Comparison of ENCODE assay signal across 29 cellular contexts in the genomic region with DNA sequence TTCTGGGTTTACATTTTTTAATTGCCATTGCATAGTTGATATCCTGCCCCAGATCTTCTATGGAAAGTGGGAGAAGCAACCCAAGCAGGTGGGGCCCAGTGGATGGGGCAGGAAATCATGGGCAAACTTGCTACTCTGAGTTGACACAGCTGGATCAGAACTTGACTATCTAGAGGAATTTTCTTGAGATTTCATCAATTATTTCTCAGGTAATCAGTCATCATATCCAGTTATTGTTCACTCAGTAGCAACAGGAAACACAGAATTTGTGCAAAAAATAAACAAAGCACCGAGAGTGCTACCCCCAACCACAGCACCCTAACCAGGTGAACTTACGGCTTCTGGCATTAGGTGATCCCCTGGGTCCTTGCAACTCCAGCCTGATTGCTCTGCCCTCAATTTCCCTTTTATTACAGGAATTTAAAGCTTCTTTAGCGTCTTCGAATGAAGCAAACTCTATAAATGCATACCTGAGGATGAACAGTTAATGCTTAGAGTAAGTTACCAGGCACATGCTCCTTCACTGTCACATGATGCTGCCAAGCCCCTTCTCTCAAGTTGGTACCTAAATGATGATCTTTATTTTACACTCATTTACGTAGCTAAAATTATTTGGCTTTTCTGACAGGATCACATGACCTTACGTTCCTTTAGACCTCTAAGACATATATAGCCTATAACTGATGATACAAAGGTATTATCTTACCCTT. TPM values are rescaled to one million over a fixed set of nuclear protein-coding genes. Genes with fewer than 3 reads are reported as not detected.
A peak's percentile ranks its signal among the peaks of the same experiment; 100 is the strongest.
DNase-seq lines count a peak whose midpoint lies in the region; ATAC-seq, FAIRE-seq and TF ChIP-seq lines count a peak whose summit lies in the region.
"Had no signal": no experiment of that assay in that cellular context is flagged by ENCODE, and none has a peak within 500 bp of the region (broad histone marks: within the 10 kb centered on the region; RNA-seq: fewer than 3 reads in every experiment).

No MANE protein-coding gene starts in this region.

- H3K9ac ChIP-seq in H1 (replicated peaks in 1 of 4; ENCODE audit: extremely low read depth in 1 of 4, low read depth in 3 of 4, low read length in 3 of 4), result no peak overlapping the region

- H3K4me3 ChIP-seq in A549, result no peak overlapping the region
- H3K4me3 ChIP-seq in H1 (ENCODE audit: extremely low read depth in 1 of 4, insufficient read depth in 2 of 4, low read depth in 3 of 4, low read length in 4 of 4), result no peak overlapping the region
- H3K4me3 ChIP-seq: HAP-1, stomach, thyroid gland, vagina had no signal

- no peaks in the 10 kb centered on the region for H3K9me3 Mint-ChIP-seq in activated CD4-positive, alpha-beta T cell treated with anti-CD3 and anti-CD28 coated beads for 36 hours (ENCODE audit: low read depth)
- H3K9me3 Mint-ChIP-seq: brain; CD4-positive, CD25-positive, alpha-beta regulatory T cell; mesothelial cell of epicardium; naive B cell had no signal

- H2BK15ac ChIP-seq in H1 (ENCODE audit: low read length), result no peak overlapping the region

- TF ChIP-seq RAD21 in A549 (conservative IDR thresholded peaks at IDR 0.05 in 1 of 2, IDR thresholded peaks at IDR 0.05 in 1 of 2), result no peak
- TF ChIP-seq RAD21 in H1 (IDR thresholded peaks at IDR 0.05 in 1 of 2, conservative IDR thresholded peaks at IDR 0.05 in 1 of 2; ENCODE audit: low read depth in 2 of 2, low read length in 2 of 2), result no peak

- peaks cover 1 to 20% of the 10 kb centered on the region in 2 experiments; a peak in 2 of 4 replicates for H3K79me2 ChIP-seq in H1 (ENCODE audit: control insufficient read depth in 1 of 2, insufficient read depth in 2 of 2, low read length in 2 of 2)

- H3K18ac ChIP-seq in H1 (ENCODE audit: extremely low read depth, low read length), result no peak overlapping the region

- H3K4ac ChIP-seq in H1 (replicated peaks; ENCODE audit: insufficient read length, low read depth, low read length), result no peak overlapping the region

- no peak overlapping the region for H2AFZ ChIP-seq in H1 (ENCODE audit: low read length)

- intact Hi-C loops in activated CD4-positive, alpha-beta T cell treated with anti-CD3 and anti-CD28 coated beads for 36 hours (cut with DNase I, micrococcal nuclease), result no loop called here

- H4K20me1 ChIP-seq in H1 (replicated peaks in 1 of 2; ENCODE audit: control insufficient read depth in 1 of 2, insufficient read depth in 2 of 2, low read length in 2 of 2), result peaks cover 17 to 22% of the 10 kb centered on the region in 2 experiments

- peak overlapping the region; percentile 55 for H3K27ac Mint-ChIP-seq in activated CD4-positive, alpha-beta T cell treated with anti-CD3 and anti-CD28 coated beads for 36 hours
- peak overlapping the region; percentile 96 for H3K27ac Mint-ChIP-seq in T-helper 17 cell
- H3K27ac Mint-ChIP-seq: brain had no signal

- no peaks in the 10 kb centered on the region for H3K27me3 Mint-ChIP-seq in activated CD4-positive, alpha-beta T cell treated with anti-CD3 and anti-CD28 coated beads for 36 hours
- no peaks in the 10 kb centered on the region for H3K27me3 Mint-ChIP-seq in T-helper 17 cell
- H3K27me3 Mint-ChIP-seq: naive B cell had no signal

- H3K27ac ChIP-seq in A549 (no peak overlapping the region), H1 (ENCODE audit: low read depth, low read length) (no peak overlapping the region)
- H3K27ac ChIP-seq: 22Rv1, RWPE1, stomach, thyroid gland, vagina had no signal

- H2BK5ac ChIP-seq in H1 (ENCODE audit: low read depth, low read length), result no peak overlapping the region

- H3K79me1 ChIP-seq in H1 (ENCODE audit: low read depth, low read length), result peaks cover 2% of the 10 kb centered on the region; the same call in 1 of the 2 replicates

- POLR2A ChIA-PET in activated CD4-positive, alpha-beta T cell treated with anti-CD3 and anti-CD28 coated beads for 36 hours (lab: Charles Lee), result interaction anchor here (0.7 to 3.4 kb wide), 3 partner anchors 8 to 93 kb away, joined by 3 to 30 read pairs (median 5); partner anchors contain the start of gene NCL
- POLR2A ChIA-PET in A549 (lab: Yijun Ruan, JAX), result interaction anchor here (5.6 kb wide), 1 partner anchor 7 kb away, joined by 107 read pairs; the partner anchor contains the start of gene NCL
- POLR2A ChIA-PET in H1 (lab: Charles Lee; ENCODE audit: partially characterized antibody), result interaction anchor here (1.0 to 14.9 kb wide), 13 partner anchors 8 to 371 kb away, joined by 3 to 431 read pairs (median 6); partner anchors contain the start of gene NCL

- CTCF ChIA-PET in activated CD4-positive, alpha-beta T cell treated with anti-CD3 and anti-CD28 coated beads for 36 hours (lab: Charles Lee), result interaction anchor here (1.2 to 1.6 kb wide), 2 partner anchors 10 to 344 kb away, joined by 3 read pairs; no protein-coding TSS in a partner anchor
- CTCF ChIA-PET in A549 (lab: Yijun Ruan, JAX), result interaction anchor here (0.8 to 1.3 kb wide), 2 partner anchors 27 to 229 kb away, joined by 3 read pairs; no protein-coding TSS in a partner anchor
- CTCF ChIA-PET in H1 (lab: Charles Lee; ENCODE audit: partially characterized antibody), result interaction anchor here (1.1 to 9.9 kb wide), 2 partner anchors 48 to 352 kb away, joined by 3 to 122 read pairs; no protein-coding TSS in a partner anchor

- H2BK20ac ChIP-seq in H1 (ENCODE audit: low read length), result no peak overlapping the region

- H3K27me3 ChIP-seq in H1 (replicated peaks in 1 of 4; ENCODE audit: control insufficient read depth in 3 of 4, extremely low read depth in 1 of 4, insufficient read depth in 3 of 4, low read length in 3 of 4), result no peaks in the 10 kb centered on the region
- H3K27me3 ChIP-seq: stomach, thyroid gland, vagina had no signal

- peaks cover 2% of the 10 kb centered on the region; the same call in 1 of the 2 replicates for H3K23me2 ChIP-seq in H1 (ENCODE audit: low read depth, low read length)

- WGBS in A549 (ENCODE audit: missing lambda C conversion rate), result 86% methylated on average over 6 of the region's 6 CpGs
- WGBS in H1 (ENCODE audit: extremely low coverage in 1 of 2, insufficient coverage in 1 of 2, insufficient read length in 1 of 2, insufficient replicate concordance in 2 of 2, low coverage in 1 of 2, low lambda C conversion rate in 2 of 2, missing lambda C conversion rate in 1 of 2), 2 experiments, result 94% methylated on average over 6 of the region's 6 CpGs; no CpG with 5 or more reads in 1 of the 2 experiments

- H3K4me1 Mint-ChIP-seq in activated CD4-positive, alpha-beta T cell treated with anti-CD3 and anti-CD28 coated beads for 36 hours, result peaks cover 48% of the 10 kb centered on the region
- H3K4me1 Mint-ChIP-seq in T-helper 17 cell, result peaks cover 38% of the 10 kb centered on the region

- H2BK12ac ChIP-seq in H1 (ENCODE audit: low read depth, low read length), result no peak overlapping the region

- H4K8ac ChIP-seq in H1 (ENCODE audit: extremely low read depth, insufficient read depth, low read length), result no peak overlapping the region; the same call in 1 of the 2 replicates

- TF ChIP-seq POLR2A in A549 (IDR thresholded peaks at IDR 0.05; ENCODE audit: low read length) (no peak), H1 (IDR thresholded peaks at IDR 0.05; ENCODE audit: control extremely low read depth in 1 of 2, low read depth in 2 of 2, low read length in 2 of 2) (peak in 1 of 2 experiments; percentile 66; a peak in 2 of 3 replicates)

- H3K4me2 ChIP-seq in A549 (no peak overlapping the region), H1 (ENCODE audit: insufficient read depth in 1 of 2, low read depth in 2 of 2, low read length in 2 of 2) (no peak overlapping the region)

- no peak overlapping the region for H3K56ac ChIP-seq in H1 (replicated peaks; ENCODE audit: insufficient read length, low read depth, low read length)

- TF ChIP-seq EP300 in A549 (IDR thresholded peaks at IDR 0.05) (no peak), H1 (IDR thresholded peaks at IDR 0.05; ENCODE audit: borderline replicate concordance in 1 of 2, low read depth in 2 of 2, low read length in 2 of 2) (no peak)

- H3K23ac ChIP-seq in H1 (ENCODE audit: insufficient read length), result no peak overlapping the region

- H3K4me3 Mint-ChIP-seq in activated CD4-positive, alpha-beta T cell treated with anti-CD3 and anti-CD28 coated beads for 36 hours, result no peak overlapping the region
- H3K4me3 Mint-ChIP-seq in T-helper 17 cell, result no peak overlapping the region
- H3K4me3 Mint-ChIP-seq: brain, mesothelial cell of epicardium had no signal

- no peak overlapping the region for H3K14ac ChIP-seq in H1 (ENCODE audit: insufficient read length)

- H4K5ac ChIP-seq in H1 (ENCODE audit: insufficient read length, low read depth, low read length), result no peak overlapping the region

- no peak overlapping the region for H4K91ac ChIP-seq in H1 (replicated peaks; ENCODE audit: insufficient read length, low read length)

- no peak for ATAC-seq in activated CD4-positive, alpha-beta T cell treated with anti-CD3 and anti-CD28 coated beads for 36 hours
- ATAC-seq in A549 (no peak), T-helper 17 cell (no peak), GM19324 (IDR thresholded peaks at IDR 0.05; ENCODE audit: low FRiP score, unreplicated experiment) (no peak)
- ATAC-seq: activated CD4-positive, CD25-positive, alpha-beta regulatory T cell treated with anti-CD3 and anti-CD28 coated beads, Interleukin-2, amount 50 U/mL, for 24 hours; left ventricle myocardium superior had no signal

- FAIRE-seq in A549 (lab: Jason Lieb, UNC) (no peak), H1 (lab: Jason Lieb, UNC) (no peak)
- FAIRE-seq: GM12892 had no signal

- peaks cover 27% of the 10 kb centered on the region for H3K4me1 ChIP-seq in A549
- peaks cover 0 to 5% (median 3%) of the 10 kb centered on the region in 4 experiments; a peak in 5 of 7 replicates for H3K4me1 ChIP-seq in H1 (replicated peaks in 1 of 4; ENCODE audit: control insufficient read depth in 3 of 4, insufficient read depth in 4 of 4, low read length in 3 of 4)
- H3K4me1 ChIP-seq: HAP-1, thyroid gland had no signal

- H3K36me3 Mint-ChIP-seq in activated CD4-positive, alpha-beta T cell treated with anti-CD3 and anti-CD28 coated beads for 36 hours (ENCODE audit: low read depth), result peaks cover 84% of the 10 kb centered on the region
- peaks cover 18% of the 10 kb centered on the region for H3K36me3 Mint-ChIP-seq in T-helper 17 cell (ENCODE audit: low read depth)

- peaks cover 68 to 90% (median 83%) of the 10 kb centered on the region in 4 experiments for H3K36me3 ChIP-seq in H1 (ENCODE audit: control insufficient read depth in 2 of 4, insufficient read depth in 4 of 4, low read length in 3 of 4)

- no peak for DNase-seq in activated CD4-positive, alpha-beta T cell treated with anti-CD3 and anti-CD28 coated beads for 36 hours
- DNase-seq in activated CD4-positive, alpha-beta T cell treated with anti-CD3 and anti-CD28 coated beads for 48 hours, result no peak
- DNase-seq in A549 (ENCODE audit: low read depth in 1 of 2, low spot score in 1 of 2), result no peak
- DNase-seq in T-helper 17 cell, result no peak
- DNase-seq in H1 (ENCODE audit: low read depth in 1 of 2, low spot score in 2 of 2), result no peak
- DNase-seq in central memory CD4-positive, alpha-beta T cell, result no peak
- DNase-seq in NCI-H774 (lab: John Stamatoyannopoulos, UW), result no peak
- DNase-seq: CD4-positive, CD25-positive, alpha-beta regulatory T cell; DMS 273 treated with DMSO at 0.1 percent for 48 hours; effector CD4-positive, alpha-beta T cell; EL; erythroblast; islet precursor cell; Kasumi-1; left ventricle myocardium superior; naive B cell; occipital lobe; stomach; T-helper 1 cell; thyroid gland had no signal

- TF ChIP-seq CTCF in A549 (IDR thresholded peaks at IDR 0.05) (no peak), H1 (IDR thresholded peaks at IDR 0.05; ENCODE audit: control extremely low read depth in 1 of 3, insufficient read depth in 1 of 3, low read depth in 1 of 3, low read length in 3 of 3) (no peak)

- H3K9me3 ChIP-seq in A549, result no peaks in the 10 kb centered on the region
- H3K9me3 ChIP-seq in T-helper 17 cell (ENCODE audit: control insufficient read depth, low read length, poor library complexity, severe bottlenecking), result no peaks in the 10 kb centered on the region
- H3K9me3 ChIP-seq in H1 (ENCODE audit: insufficient read depth in 2 of 2, low read depth in 1 of 2, low read length in 1 of 2), result no peaks in the 10 kb centered on the region
- H3K9me3 ChIP-seq: HAP-1, stomach, thyroid gland, vagina had no signal

- no peak overlapping the region for H2AK5ac ChIP-seq in H1 (ENCODE audit: low read depth, low read length)

- no peak overlapping the region for H2BK120ac ChIP-seq in H1 (replicated peaks; ENCODE audit: low read depth, low read length)

RNA-seq across cellular contexts. Expression of gene NCL, which starts 7.8 kb away (rescaled TPM):
- 1,000 to 10,000 TPM; 1,311 to 1,332 TPM for total RNA-seq in activated CD4-positive, alpha-beta T cell treated with anti-CD3 and anti-CD28 coated beads for 36 hours
- polyA plus RNA-seq in A549 (2011; rRNA removed) (390 and 456 TPM in 2 replicates), A549 (2017; fragmentation: RNase III; extraction: RNeasy Plus Mini Kit Qiagen cat#74134 plus additional on column Dnase treatment) (745 to 805 TPM (median 766 TPM) in 3 replicates), H1 (2011; rRNA removed) (61.2 and 61.5 TPM in 2 replicates)
- 237 and 279 TPM in 2 replicates for polyA plus RNA-seq in A549 (2012; cell fraction: cytosol; rRNA removed)
- polyA plus RNA-seq in A549 (2012; cell fraction: nucleus; rRNA removed), result 106 and 163 TPM in 2 replicates
- polyA minus RNA-seq in A549 (2011; rRNA and poly(A)+ RNA removed), result 112 and 119 TPM in 2 replicates
- total RNA-seq in T-helper 17 cell, result 100 to 1,000 TPM; 385 to 428 TPM
- 1,442 and 1,478 TPM in 2 replicates for total RNA-seq in H1 (2021; fragmentation: NEBNext Ultra II Directional; extraction: Animal tissue kit (Norgen Biotek cat#: 25700))
- 262 TPM for polyA plus RNA-seq in H1 (2011; cell fraction: cytosol; rRNA removed)
- 125 TPM for polyA plus RNA-seq in H1 (2011; cell fraction: nucleus; rRNA removed)
- 864 to 1,058 TPM (median 903 TPM) in 4 replicates for polyA plus RNA-seq in H1 (2012, experiment 1 of 2)
- 81.1 TPM for polyA plus RNA-seq in H1 (2012, experiment 2 of 2)
- 607 TPM for polyA plus RNA-seq in H1 (2013, experiment 1 of 2)
- 625 TPM for polyA plus RNA-seq in H1 (2013, experiment 2 of 2)
- 73.2 and 117 TPM in 2 replicates for polyA minus RNA-seq in H1 (2011; rRNA and poly(A)+ RNA removed)
- 146 TPM for polyA minus RNA-seq in H1 (2011; cell fraction: cytosol; rRNA and poly(A)+ RNA removed)
- polyA minus RNA-seq in H1 (2011; cell fraction: nucleus; rRNA and poly(A)+ RNA removed), result 137 TPM
